Comparison of ENCODE assay signal across 21 cellular contexts in genomic region chr20:61663521-61664425, GRCh38.
"Had no signal": no experiment of that assay in that cellular context is flagged by ENCODE, and none has a peak within 500 bp of the region (broad histone marks: within the 10 kb centered on the region; RNA-seq: fewer than 3 reads in every experiment).

No MANE protein-coding gene starts in this region.

- H3K4me1 Mint-ChIP-seq: activated CD8-positive, alpha-beta memory T cell treated with anti-CD3 and anti-CD28 coated beads, Interleukin-2, amount 10 ng/mL, durations not matched to agents 7 days and 5 days; activated T-helper 17 cell treated with anti-CD3 and anti-CD28 coated beads, Interleukin-2, amount 50 U/mL, for 72 hours; IgD-negative memory B cell had no signal

- H3K36me3 Mint-ChIP-seq: activated CD8-positive, alpha-beta memory T cell treated with anti-CD3 and anti-CD28 coated beads, Interleukin-2, amount 10 ng/mL, durations not matched to agents 7 days and 5 days; activated naive CD8-positive, alpha-beta T cell; IgD-negative memory B cell had no signal

- H3K27me3 Mint-ChIP-seq: activated CD8-positive, alpha-beta memory T cell treated with anti-CD3 and anti-CD28 coated beads, Interleukin-2, amount 10 ng/mL, durations not matched to agents 7 days and 5 days; activated naive CD8-positive, alpha-beta T cell; activated T-helper 17 cell treated with anti-CD3 and anti-CD28 coated beads, Interleukin-2, amount 50 U/mL, for 72 hours; IgD-negative memory B cell had no signal

- H3K9me3 Mint-ChIP-seq: activated naive CD4-positive, alpha-beta T cell treated with anti-CD3 and anti-CD28 coated beads for 36 hours; activated T-helper 17 cell treated with anti-CD3 and anti-CD28 coated beads, Interleukin-2, amount 50 U/mL, for 72 hours; T-helper 1 cell treated with Interleukin-12 subunit alpha and Interleukin-12 subunit beta and Interleukin-4 antibody, amounts not matched to agents 30 μg/mL and 1 μg/mL, for 36 hours had no signal

- DNase-seq: activated CD4-positive, alpha-beta T cell treated with anti-CD3 and anti-CD28 coated beads for 48 hours; activated CD4-positive, alpha-beta T cell treated with anti-CD3 and anti-CD28 coated beads, Interleukin-2, amount 50 U/mL, for 48 hours; activated CD4-positive, CD25-positive, alpha-beta regulatory T cell treated with anti-CD3 and anti-CD28 coated beads, Interleukin-2, amount 50 U/mL, for 72 hours; activated CD8-positive, alpha-beta memory T cell treated with anti-CD3 and anti-CD28 coated beads, Interleukin-2, amount 10 ng/mL, durations not matched to agents 7 days and 5 days; activated gamma-delta T cell; activated naive CD4-positive, alpha-beta T cell treated with anti-CD3 and anti-CD28 coated beads for 36 hours; activated T-cell treated with anti-CD3 and anti-CD28 coated beads, Interleukin-2, amount 50 U/mL, for 48 hours; brain microvascular endothelial cell; KG1; NCI-H1092; NCI-H1417; NCI-H2029; NCI-H510A treated with DMSO at 0.1 percent for 48 hours; Peyer's patch; SHP77 treated with DMSO at 0.1 percent for 48 hours had no signal

- H3K36me3 ChIP-seq: brain microvascular endothelial cell, cardiac muscle cell, Peyer's patch had no signal

- H3K9me3 ChIP-seq: Peyer's patch had no signal

- H3K27ac ChIP-seq: brain microvascular endothelial cell, cardiac muscle cell, Peyer's patch, RWPE1 had no signal

- H3K4me3 Mint-ChIP-seq: activated CD8-positive, alpha-beta memory T cell treated with anti-CD3 and anti-CD28 coated beads, Interleukin-2, amount 10 ng/mL, durations not matched to agents 7 days and 5 days; activated naive CD4-positive, alpha-beta T cell treated with anti-CD3 and anti-CD28 coated beads for 36 hours; activated naive CD8-positive, alpha-beta T cell; activated T-helper 17 cell treated with anti-CD3 and anti-CD28 coated beads, Interleukin-2, amount 50 U/mL, for 72 hours; IgD-negative memory B cell; T-helper 1 cell treated with Interleukin-12 subunit alpha and Interleukin-12 subunit beta and Interleukin-4 antibody, amounts not matched to agents 30 μg/mL and 1 μg/mL, for 36 hours had no signal

- H3K4me1 ChIP-seq: Peyer's patch had no signal

- H3K27me3 ChIP-seq: brain microvascular endothelial cell, cardiac muscle cell, Peyer's patch had no signal

- H3K27ac Mint-ChIP-seq: activated CD8-positive, alpha-beta memory T cell treated with anti-CD3 and anti-CD28 coated beads, Interleukin-2, amount 10 ng/mL, durations not matched to agents 7 days and 5 days; activated naive CD4-positive, alpha-beta T cell treated with anti-CD3 and anti-CD28 coated beads for 36 hours; activated naive CD8-positive, alpha-beta T cell; activated T-helper 17 cell treated with anti-CD3 and anti-CD28 coated beads, Interleukin-2, amount 50 U/mL, for 72 hours; IgD-negative memory B cell; T-helper 1 cell treated with Interleukin-12 subunit alpha and Interleukin-12 subunit beta and Interleukin-4 antibody, amounts not matched to agents 30 μg/mL and 1 μg/mL, for 36 hours had no signal

- H3K4me3 ChIP-seq: cardiac muscle cell, Peyer's patch had no signal
